In the genomic region with DNA sequence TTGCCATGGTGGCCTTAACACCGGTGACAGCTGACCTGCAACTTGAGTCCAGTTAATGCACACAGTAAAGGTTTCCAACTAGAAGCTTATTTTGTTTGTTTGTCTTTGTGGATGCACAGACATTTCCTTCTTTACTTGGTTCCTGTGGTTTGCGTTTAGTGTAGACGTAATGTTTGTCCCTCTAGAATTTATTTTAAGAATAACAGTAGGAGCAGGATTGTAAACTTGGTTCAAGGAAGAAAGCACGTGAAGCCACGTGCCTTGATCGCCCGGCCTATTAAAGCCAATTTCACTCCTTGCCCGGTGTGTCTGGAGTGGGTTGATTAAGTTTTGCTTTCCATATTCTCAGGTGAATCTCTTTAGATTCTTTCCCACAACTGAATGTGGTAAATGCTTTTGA, we compare ENCODE assay signal across 29 cellular contexts.
"Had no signal": no experiment of that assay in that cellular context is flagged by ENCODE, and none has a peak within 500 bp of the region (broad histone marks: within the 10 kb centered on the region; RNA-seq: fewer than 3 reads in every experiment).

No MANE protein-coding gene starts in this region.

- H3K36me3 Mint-ChIP-seq: activated naive CD4-positive, alpha-beta T cell treated with anti-CD3 and anti-CD28 coated beads, Interleukin-2, amount 10 ng/mL, durations not matched to agents 7 days and 5 days; activated naive CD4-positive, alpha-beta T cell treated with anti-CD3 and anti-CD28 coated beads, Interleukin-2, amount 50 U/mL, for 72 hours; activated naive CD8-positive, alpha-beta T cell treated with anti-CD3 and anti-CD28 coated beads, Interleukin-2, amount 10 ng/mL, durations not matched to agents 7 days and 5 days; brain; WTC11 had no signal

- H3K27ac Mint-ChIP-seq: activated CD4-positive, alpha-beta memory T cell treated with anti-CD3 and anti-CD28 coated beads, Interleukin-2, amount 10 ng/mL, durations not matched to agents 7 days and 5 days; activated CD4-positive, alpha-beta T cell treated with anti-CD3 and anti-CD28 coated beads, Interleukin-2, amount 10 ng/mL, durations not matched to agents 7 days and 5 days; activated naive CD4-positive, alpha-beta T cell treated with anti-CD3 and anti-CD28 coated beads, Interleukin-2, amount 10 ng/mL, durations not matched to agents 7 days and 5 days; activated naive CD4-positive, alpha-beta T cell treated with anti-CD3 and anti-CD28 coated beads, Interleukin-2, amount 50 U/mL, for 72 hours; activated naive CD8-positive, alpha-beta T cell treated with anti-CD3 and anti-CD28 coated beads, Interleukin-2, amount 10 ng/mL, durations not matched to agents 7 days and 5 days; activated T-cell treated with anti-CD3 and anti-CD28 coated beads, Interleukin-2, amount 50 U/mL, for 24 hours; activated T-cell treated with anti-CD3 and anti-CD28 coated beads, Interleukin-2, amount 50 U/mL, for 72 hours; brain; dendritic cell treated with granulocyte-macrophage colony-stimulating factor and Interleukin-4, amounts not matched to agents 40 ng/mL and 50 ng/mL, for 4 days; endodermal cell; WTC11 had no signal

- H3K9me3 Mint-ChIP-seq: activated CD4-positive, alpha-beta memory T cell treated with anti-CD3 and anti-CD28 coated beads, Interleukin-2, amount 10 ng/mL, durations not matched to agents 7 days and 5 days; activated CD4-positive, alpha-beta T cell treated with anti-CD3 and anti-CD28 coated beads, Interleukin-2, amount 10 ng/mL, durations not matched to agents 7 days and 5 days; activated naive CD4-positive, alpha-beta T cell treated with anti-CD3 and anti-CD28 coated beads, Interleukin-2, amount 10 ng/mL, durations not matched to agents 7 days and 5 days; activated naive CD4-positive, alpha-beta T cell treated with anti-CD3 and anti-CD28 coated beads, Interleukin-2, amount 50 U/mL, for 72 hours; activated naive CD8-positive, alpha-beta T cell treated with anti-CD3 and anti-CD28 coated beads, Interleukin-2, amount 10 ng/mL, durations not matched to agents 7 days and 5 days; activated T-cell treated with anti-CD3 and anti-CD28 coated beads, Interleukin-2, amount 50 U/mL, for 24 hours; activated T-cell treated with anti-CD3 and anti-CD28 coated beads, Interleukin-2, amount 50 U/mL, for 72 hours; brain; dendritic cell treated with granulocyte-macrophage colony-stimulating factor and Interleukin-4, amounts not matched to agents 40 ng/mL and 50 ng/mL, for 4 days; endodermal cell; WTC11 had no signal

- H3K36me3 ChIP-seq: ascending aorta, breast epithelium, cardiac muscle cell had no signal

- H3K4me3 Mint-ChIP-seq: activated CD4-positive, alpha-beta memory T cell treated with anti-CD3 and anti-CD28 coated beads, Interleukin-2, amount 10 ng/mL, durations not matched to agents 7 days and 5 days; activated CD4-positive, alpha-beta T cell treated with anti-CD3 and anti-CD28 coated beads, Interleukin-2, amount 10 ng/mL, durations not matched to agents 7 days and 5 days; activated naive CD4-positive, alpha-beta T cell treated with anti-CD3 and anti-CD28 coated beads, Interleukin-2, amount 10 ng/mL, durations not matched to agents 7 days and 5 days; activated naive CD8-positive, alpha-beta T cell treated with anti-CD3 and anti-CD28 coated beads, Interleukin-2, amount 10 ng/mL, durations not matched to agents 7 days and 5 days; activated T-cell treated with anti-CD3 and anti-CD28 coated beads, Interleukin-2, amount 50 U/mL, for 24 hours; activated T-cell treated with anti-CD3 and anti-CD28 coated beads, Interleukin-2, amount 50 U/mL, for 72 hours; brain; dendritic cell treated with granulocyte-macrophage colony-stimulating factor and Interleukin-4, amounts not matched to agents 40 ng/mL and 50 ng/mL, for 4 days; endodermal cell; WTC11 had no signal

- H3K27me3 ChIP-seq: ascending aorta, breast epithelium, dorsolateral prefrontal cortex had no signal

- DNase-seq: activated CD4-positive, alpha-beta memory T cell treated with anti-CD3 and anti-CD28 coated beads, Interleukin-2, amount 10 ng/mL, durations not matched to agents 7 days and 5 days; activated CD4-positive, alpha-beta T cell treated with anti-CD3 and anti-CD28 coated beads for 1 hour; activated CD4-positive, alpha-beta T cell treated with anti-CD3 and anti-CD28 coated beads for 4 hours; activated CD4-positive, alpha-beta T cell treated with anti-CD3 and anti-CD28 coated beads, Interleukin-2, amount 10 ng/mL, durations not matched to agents 7 days and 5 days; activated CD4-positive, alpha-beta T cell treated with anti-CD3 and anti-CD28 coated beads, Interleukin-2, amount 50 U/mL, for 4 hours; activated CD8-positive, alpha-beta memory T cell treated with anti-CD3 and anti-CD28 coated beads, Interleukin-2, amount 50 U/mL, for 48 hours; activated gamma-delta T cell; activated naive CD4-positive, alpha-beta T cell; activated naive CD4-positive, alpha-beta T cell treated with anti-CD3 and anti-CD28 coated beads, Interleukin-2, amount 10 ng/mL, durations not matched to agents 7 days and 5 days; activated naive CD8-positive, alpha-beta T cell treated with anti-CD3 and anti-CD28 coated beads, Interleukin-2, amount 10 ng/mL, durations not matched to agents 7 days and 5 days; activated T-cell treated with anti-CD3 and anti-CD28 coated beads for 4 hours; activated T-cell treated with anti-CD3 and anti-CD28 coated beads, Interleukin-2, amount 50 U/mL, for 24 hours; activated T-cell treated with anti-CD3 and anti-CD28 coated beads, Interleukin-2, amount 50 U/mL, for 72 hours; central memory CD4-positive, alpha-beta T cell; dorsolateral prefrontal cortex; effector memory CD4-positive, alpha-beta T cell; endodermal cell; foreskin fibroblast; head of caudate nucleus; T-helper 2 cell had no signal

- H3K9me3 ChIP-seq: ascending aorta, breast epithelium had no signal

- H3K27me3 Mint-ChIP-seq: activated CD4-positive, alpha-beta T cell treated with anti-CD3 and anti-CD28 coated beads, Interleukin-2, amount 10 ng/mL, durations not matched to agents 7 days and 5 days; activated naive CD4-positive, alpha-beta T cell treated with anti-CD3 and anti-CD28 coated beads, Interleukin-2, amount 10 ng/mL, durations not matched to agents 7 days and 5 days; activated naive CD8-positive, alpha-beta T cell treated with anti-CD3 and anti-CD28 coated beads, Interleukin-2, amount 10 ng/mL, durations not matched to agents 7 days and 5 days; activated T-cell treated with anti-CD3 and anti-CD28 coated beads, Interleukin-2, amount 50 U/mL, for 24 hours; dendritic cell treated with granulocyte-macrophage colony-stimulating factor and Interleukin-4, amounts not matched to agents 40 ng/mL and 50 ng/mL, for 4 days had no signal

- H3K4me1 Mint-ChIP-seq: activated CD4-positive, alpha-beta memory T cell treated with anti-CD3 and anti-CD28 coated beads, Interleukin-2, amount 10 ng/mL, durations not matched to agents 7 days and 5 days; activated CD4-positive, alpha-beta T cell treated with anti-CD3 and anti-CD28 coated beads, Interleukin-2, amount 10 ng/mL, durations not matched to agents 7 days and 5 days; activated naive CD4-positive, alpha-beta T cell treated with anti-CD3 and anti-CD28 coated beads, Interleukin-2, amount 10 ng/mL, durations not matched to agents 7 days and 5 days; activated naive CD8-positive, alpha-beta T cell treated with anti-CD3 and anti-CD28 coated beads, Interleukin-2, amount 10 ng/mL, durations not matched to agents 7 days and 5 days had no signal

- H3K27ac ChIP-seq: breast epithelium, cardiac muscle cell, coronary artery, dorsolateral prefrontal cortex had no signal

- ATAC-seq: activated naive CD4-positive, alpha-beta T cell treated with anti-CD3 and anti-CD28 coated beads, Interleukin-2, amount 50 U/mL, for 72 hours; activated T-cell treated with anti-CD3 and anti-CD28 coated beads, Interleukin-2, amount 50 U/mL, for 72 hours; esophagus mucosa; WTC11 had no signal

- H3K4me3 ChIP-seq: ascending aorta, breast epithelium, cardiac muscle cell, coronary artery, dorsolateral prefrontal cortex had no signal
